21 cellular contexts compared by ENCODE assay signal in the genomic region with DNA sequence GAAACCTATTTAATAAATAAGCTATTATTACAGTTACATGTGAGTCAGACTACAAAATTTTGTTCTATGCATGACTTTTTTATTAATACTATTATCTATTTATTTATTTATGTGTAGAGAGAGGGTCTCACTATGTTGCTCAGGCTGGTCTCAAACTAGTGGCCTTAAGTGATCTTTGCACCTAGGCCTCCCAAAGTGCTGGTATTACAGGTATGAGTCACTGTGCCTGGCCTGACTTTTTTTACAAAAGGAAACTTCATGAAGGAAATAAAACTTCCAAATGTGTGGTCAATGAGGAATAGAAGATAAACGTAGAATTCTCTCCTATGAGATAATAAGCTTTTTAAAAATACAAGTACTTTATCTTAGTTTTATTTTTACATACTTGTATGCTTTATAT. TPM values are rescaled to one million over a fixed set of nuclear protein-coding genes. Genes with fewer than 3 reads are reported as not detected.
A peak's percentile ranks its signal among the peaks of the same experiment; 100 is the strongest.
DNase-seq lines count a peak whose midpoint lies in the region; ATAC-seq, FAIRE-seq and TF ChIP-seq lines count a peak whose summit lies in the region.
"Had no signal": no experiment of that assay in that cellular context is flagged by ENCODE, and none has a peak within 500 bp of the region (broad histone marks: within the 10 kb centered on the region; RNA-seq: fewer than 3 reads in every experiment).

No MANE protein-coding gene starts in this region.

- DNase-seq in HepG2 (ENCODE audit: low spot score) = peak; percentile 25
- DNase-seq in right lobe of liver = no peak
- DNase-seq in astrocyte (ENCODE audit: low read depth) = no peak
- DNase-seq in left colon = no peak
- DNase-seq in transverse colon = no peak
- no peak for DNase-seq in activated CD4-positive, alpha-beta T cell treated with anti-CD3 and anti-CD28 coated beads, Interleukin-2, amount 50 U/mL, for 1 hour
- DNase-seq in SHP77 treated with DMSO at 0.1 percent for 48 hours (lab: John Stamatoyannopoulos, UW) = no peak
- DNase-seq: ACHN; BE2C; CD4-positive, alpha-beta memory T cell; DMS79; GDM1; HFFc6 had no signal

- TF ChIP-seq EP300 in HepG2 (IDR thresholded peaks at IDR 0.05; ENCODE audit: low read depth in 2 of 2, low read length in 2 of 2) (no peak), HepG2 (CRISPR knock-in tag; IDR thresholded peaks at IDR 0.05; ENCODE audit: borderline replicate concordance) (no peak), transverse colon (IDR thresholded peaks at IDR 0.05; ENCODE audit: low read depth) (no peak)

- no TSS peak for BruUV-seq in HepG2 (replicated peaks; lab: Mats Ljungman, UMichigan)

- no peak for TF ChIP-seq RAD21 in HepG2 (CRISPR knock-in tag; IDR thresholded peaks at IDR 0.05)

- POLR2A ChIA-PET in HepG2 (lab: Yijun Ruan, JAX) = no interaction called here

- H3K4me2 ChIP-seq in HepG2 (ENCODE audit: low read depth, low read length) (no peak overlapping the region), astrocyte (ENCODE audit: low read length) (no peak overlapping the region)

- no peaks in the 10 kb centered on the region for H3K9me3 Mint-ChIP-seq in astrocyte (ENCODE audit: unreplicated experiment)
- H3K9me3 Mint-ChIP-seq: CD4-positive, alpha-beta memory T cell; HFFc6 had no signal

- H3K36me3 Mint-ChIP-seq in astrocyte (ENCODE audit: low read depth, unreplicated experiment) = no peaks in the 10 kb centered on the region
- H3K36me3 Mint-ChIP-seq: CD4-positive, alpha-beta memory T cell had no signal

- H2AFZ ChIP-seq in HepG2 (ENCODE audit: low read length) = no peak overlapping the region
- no peak overlapping the region for H2AFZ ChIP-seq in astrocyte (ENCODE audit: low read depth, low read length)

- TF ChIP-seq CTCF in HepG2 (CRISPR knock-in tag; IDR thresholded peaks at IDR 0.05) (no peak), right lobe of liver (IDR thresholded peaks at IDR 0.05) (no peak), astrocyte (IDR thresholded peaks at IDR 0.05; ENCODE audit: insufficient read depth, low read depth, low read length) (no peak), transverse colon (IDR thresholded peaks at IDR 0.05) (no peak)

- FAIRE-seq in HepG2 (lab: Jason Lieb, UNC) (no peak), astrocyte (lab: Jason Lieb, UNC) (peak; percentile 39)
- FAIRE-seq: GM12892, GM19239, H1 had no signal

- H3K27ac Mint-ChIP-seq in astrocyte (ENCODE audit: unreplicated experiment) = no peak overlapping the region
- H3K27ac Mint-ChIP-seq: CD4-positive, alpha-beta memory T cell; HFFc6 had no signal

- no peak overlapping the region for H3K9ac ChIP-seq in HepG2 (ENCODE audit: insufficient read depth, low read depth, low read length)
- no peak overlapping the region for H3K9ac ChIP-seq in astrocyte (ENCODE audit: low read length)

- H3K36me3 ChIP-seq in HepG2 (replicated peaks in 1 of 2; ENCODE audit: control insufficient read depth in 1 of 2, insufficient read depth in 2 of 2, low read length in 2 of 2) (no peaks in the 10 kb centered on the region), right lobe of liver (no peaks in the 10 kb centered on the region), astrocyte (ENCODE audit: insufficient read depth, low read length) (no peaks in the 10 kb centered on the region), transverse colon (no peaks in the 10 kb centered on the region)
- H3K36me3 ChIP-seq: BE2C, HAP-1 had no signal

- H4K20me1 ChIP-seq in HepG2 (ENCODE audit: insufficient read depth, low read length) = no peaks in the 10 kb centered on the region
- no peaks in the 10 kb centered on the region for H4K20me1 ChIP-seq in astrocyte (ENCODE audit: insufficient read depth, low read length)

- H3K4me1 ChIP-seq in HepG2 (ENCODE audit: insufficient read depth, low read length) = peaks cover 48% of the 10 kb centered on the region
- H3K4me1 ChIP-seq in right lobe of liver = no peaks in the 10 kb centered on the region
- no peaks in the 10 kb centered on the region for H3K4me1 ChIP-seq in astrocyte (ENCODE audit: insufficient read depth, low read length)
- peaks cover 0 to 56% (median 9%) of the 10 kb centered on the region in 4 donors for H3K4me1 ChIP-seq in transverse colon

- no peak overlapping the region for H3K27ac ChIP-seq in HepG2 (ENCODE audit: extremely low read length, insufficient read depth, low read length)
- no peak overlapping the region for H3K27ac ChIP-seq in right lobe of liver
- H3K27ac ChIP-seq in astrocyte (ENCODE audit: low read depth, low read length) = no peak overlapping the region
- peak overlapping the region; percentile 24 to 36 (median 26) for H3K27ac ChIP-seq in transverse colon
- H3K27ac ChIP-seq: 22Rv1, C4-2B, HL-60 had no signal

- no peak overlapping the region for H3K4me3 ChIP-seq in HepG2 (replicated peaks in 1 of 3; ENCODE audit: insufficient read depth in 1 of 3, low read depth in 2 of 3, low read length in 3 of 3)
- H3K4me3 ChIP-seq in right lobe of liver = no peak overlapping the region
- H3K4me3 ChIP-seq in astrocyte (ENCODE audit: insufficient read depth, low read depth, low read length) = no peak overlapping the region
- H3K4me3 ChIP-seq in transverse colon = no peak overlapping the region
- H3K4me3 ChIP-seq: HAP-1 had no signal

- CTCF ChIA-PET in HepG2 (lab: Yijun Ruan, JAX; ENCODE audit: low intra/inter-chr PET ratio, low total read pairs) = no interaction called here

- peaks cover 2% of the 10 kb centered on the region for H3K4me1 Mint-ChIP-seq in astrocyte (ENCODE audit: low read depth, unreplicated experiment)
- H3K4me1 Mint-ChIP-seq: CD4-positive, alpha-beta memory T cell had no signal

- ATAC-seq in HepG2 (no peak), right lobe of liver (no peak), left colon (peak; percentile 40), GM18909 (IDR thresholded peaks at IDR 0.05; ENCODE audit: poor library complexity, unreplicated experiment) (no peak)

- H3K27me3 ChIP-seq in HepG2 (ENCODE audit: control insufficient read depth in 1 of 2, insufficient read depth in 2 of 2, low read length in 2 of 2) (no peaks in the 10 kb centered on the region), right lobe of liver (no peaks in the 10 kb centered on the region), astrocyte (ENCODE audit: insufficient read depth, low read length) (no peaks in the 10 kb centered on the region), transverse colon (no peaks in the 10 kb centered on the region)
- H3K27me3 ChIP-seq: BE2C had no signal

- WGBS in HepG2 (ENCODE audit: low lambda C conversion rate) = 2% methylated on average over 1 of the region's 1 CpG
- 47% methylated on average over 1 of the region's 1 CpG for WGBS in right lobe of liver (ENCODE audit: insufficient coverage, low coverage, low lambda C conversion rate, missing lambda C conversion rate)
- 36 to 42% methylated on average over 1 of the region's 1 CpG for WGBS in transverse colon (ENCODE audit: low coverage in 1 of 2), 2 donors

- no peaks in the 10 kb centered on the region for H3K27me3 Mint-ChIP-seq in astrocyte (ENCODE audit: low read depth, unreplicated experiment)

- H3K4me3 Mint-ChIP-seq in astrocyte (ENCODE audit: unreplicated experiment) = no peak overlapping the region
- H3K4me3 Mint-ChIP-seq: CD4-positive, alpha-beta memory T cell; HFFc6 had no signal

- intact Hi-C loops in HepG2 (cut with micrococcal nuclease; ENCODE audit: unreplicated experiment) (no loop called here), right lobe of liver (cut with DNase I) (no loop called here), left colon (cut with DNase I, micrococcal nuclease) (no loop called here), transverse colon (cut with DNase I; ENCODE audit: low total_unique reads) (no loop called here)

- H3K79me2 ChIP-seq in HepG2 (ENCODE audit: insufficient read depth, low read length) = no peaks in the 10 kb centered on the region
- no peaks in the 10 kb centered on the region for H3K79me2 ChIP-seq in astrocyte (ENCODE audit: insufficient read depth, low read length)

- in situ Hi-C loops in HepG2 (cut with HindIII; ENCODE audit: extremely low pct_ligation_motif_present, low pct_unique_long_range_greater_than_20kb) (no loop called here), transverse colon (cut with MboI; ENCODE audit: low pct_ligation_motif_present in 1 of 4, low pct_unique_long_range_greater_than_20kb in 1 of 4, low sequenced_read_pairs in 3 of 4) (no loop called here)

- no peaks in the 10 kb centered on the region for H3K9me3 ChIP-seq in HepG2 (ENCODE audit: low read length)
- H3K9me3 ChIP-seq in right lobe of liver = no peaks in the 10 kb centered on the region
- no peaks in the 10 kb centered on the region for H3K9me3 ChIP-seq in astrocyte (ENCODE audit: insufficient read depth, low read depth, low read length)
- H3K9me3 ChIP-seq in transverse colon = no peaks in the 10 kb centered on the region
- H3K9me3 ChIP-seq: BE2C, HAP-1 had no signal

- no peak for TF ChIP-seq POLR2A in HepG2 (IDR thresholded peaks at IDR 0.05; ENCODE audit: insufficient read depth in 1 of 2, low read depth in 2 of 2, low read length in 2 of 2)
- TF ChIP-seq POLR2A in right lobe of liver (IDR thresholded peaks at IDR 0.05) = no peak
- no peak for TF ChIP-seq POLR2A in transverse colon (IDR thresholded peaks at IDR 0.05)

RNA-seq across cellular contexts. Expression of a gene that starts 19.0 kb away (rescaled TPM):
- total RNA-seq in HepG2 (2016; rRNA removed; fragmentation: Illumina TruSeq; extraction: Trizol) (0.07 TPM in 1 of 2 replicates, not detected in the other), right lobe of liver (under 1 TPM in 4 of 6 experiments, not detected in 2; 0.07 to 0.51 (median 0.34) TPM), astrocyte (0.11 TPM in 1 of 2 replicates, not detected in the other), left colon (1 to 10 TPM; 3.2 to 5.1 TPM), transverse colon (1 to 10 TPM in 3 of 4 donors, under 1 TPM in 1; 0.60 to 4.4 (median 4.1) TPM)
- total RNA-seq in HepG2 (2016; cell fraction: cytosol; rRNA removed; fragmentation: Illumina TruSeq; extraction: Trizol; ENCODE audit: low read depth) = not detected in 2 replicates
- 0.04 TPM in 1 of 2 replicates, not detected in the other for total RNA-seq in HepG2 (2016; cell fraction: insoluble cytoplasmic fraction; rRNA removed; fragmentation: Illumina TruSeq; extraction: Trizol)
- total RNA-seq in HepG2 (2016; cell fraction: membrane; rRNA removed; fragmentation: Illumina TruSeq; extraction: Trizol) = not detected in 2 replicates
- 0.19 and 0.25 TPM in 2 replicates for total RNA-seq in HepG2 (2016; cell fraction: nucleus; rRNA removed; fragmentation: Illumina TruSeq; extraction: Trizol)
- polyA plus RNA-seq in HepG2 (2011; rRNA removed) = 0.07 and 0.15 TPM in 2 replicates
- polyA plus RNA-seq in HepG2 (2011; cell fraction: cytosol; rRNA removed) = 0.03 TPM in 1 of 2 replicates, not detected in the other
- 0.61 and 0.79 TPM in 2 replicates for polyA plus RNA-seq in HepG2 (2011; cell fraction: nucleus; rRNA removed)
- 0.08 and 0.13 TPM in 2 replicates for polyA plus RNA-seq in HepG2 (2012)
- polyA plus RNA-seq in HepG2 (2016; cell fraction: cytosol; fragmentation: Illumina TruSeq; extraction: Trizol; ENCODE audit: low read depth) = not detected in 2 replicates
- not detected in 2 replicates for polyA plus RNA-seq in HepG2 (2016; cell fraction: insoluble cytoplasmic fraction; fragmentation: Illumina TruSeq; extraction: Trizol; ENCODE audit: low read depth)
- polyA plus RNA-seq in HepG2 (2016; cell fraction: membrane; fragmentation: Illumina TruSeq; extraction: Trizol; ENCODE audit: low read depth) = not detected in 2 replicates
- polyA plus RNA-seq in HepG2 (2016; cell fraction: nucleus; fragmentation: Illumina TruSeq; extraction: Trizol; ENCODE audit: insufficient read depth, low read depth) = 0.11 and 0.25 TPM in 2 replicates
- polyA minus RNA-seq in HepG2 (2011; rRNA and poly(A)+ RNA removed; ENCODE audit: low replicate concordance) = not detected in 2 replicates
- polyA minus RNA-seq in HepG2 (2011; cell fraction: cytosol; rRNA and poly(A)+ RNA removed) = not detected in 2 replicates
- 0.37 and 0.39 TPM in 2 replicates for polyA minus RNA-seq in HepG2 (2011; cell fraction: nucleus; rRNA and poly(A)+ RNA removed)
- polyA plus RNA-seq: CD4-positive, alpha-beta memory T cell had no signal

RNA-seq across cellular contexts. Expression of a gene that starts 50.0 kb away (rescaled TPM):
- 33.5 and 36.2 TPM in 2 replicates for total RNA-seq in HepG2 (2016; rRNA removed; fragmentation: Illumina TruSeq; extraction: Trizol)
- 11.4 and 12.2 TPM in 2 replicates for total RNA-seq in HepG2 (2016; cell fraction: cytosol; rRNA removed; fragmentation: Illumina TruSeq; extraction: Trizol; ENCODE audit: low read depth)
- 31.5 and 33.8 TPM in 2 replicates for total RNA-seq in HepG2 (2016; cell fraction: insoluble cytoplasmic fraction; rRNA removed; fragmentation: Illumina TruSeq; extraction: Trizol)
- 18.8 and 19.9 TPM in 2 replicates for total RNA-seq in HepG2 (2016; cell fraction: membrane; rRNA removed; fragmentation: Illumina TruSeq; extraction: Trizol)
- 39.3 and 42.7 TPM in 2 replicates for total RNA-seq in HepG2 (2016; cell fraction: nucleus; rRNA removed; fragmentation: Illumina TruSeq; extraction: Trizol)
- polyA plus RNA-seq in HepG2 (2011; rRNA removed) = 11.8 and 15.2 TPM in 2 replicates
- polyA plus RNA-seq in HepG2 (2011; cell fraction: cytosol; rRNA removed) = 5.7 and 8.9 TPM in 2 replicates
- polyA plus RNA-seq in HepG2 (2011; cell fraction: nucleus; rRNA removed) = 8.6 and 10.4 TPM in 2 replicates
- 9.7 and 10.5 TPM in 2 replicates for polyA plus RNA-seq in HepG2 (2012)
- polyA plus RNA-seq in HepG2 (2016; cell fraction: cytosol; fragmentation: Illumina TruSeq; extraction: Trizol; ENCODE audit: low read depth) = 6.4 and 7.1 TPM in 2 replicates
- polyA plus RNA-seq in HepG2 (2016; cell fraction: insoluble cytoplasmic fraction; fragmentation: Illumina TruSeq; extraction: Trizol; ENCODE audit: low read depth) = 19.7 and 23.4 TPM in 2 replicates
- polyA plus RNA-seq in HepG2 (2016; cell fraction: membrane; fragmentation: Illumina TruSeq; extraction: Trizol; ENCODE audit: low read depth) = 7.5 and 8.1 TPM in 2 replicates
- polyA plus RNA-seq in HepG2 (2016; cell fraction: nucleus; fragmentation: Illumina TruSeq; extraction: Trizol; ENCODE audit: insufficient read depth, low read depth) = 24.2 and 27.0 TPM in 2 replicates
- 8.8 and 16.3 TPM in 2 replicates for polyA minus RNA-seq in HepG2 (2011; rRNA and poly(A)+ RNA removed; ENCODE audit: low replicate concordance)
- 9.5 and 13.8 TPM in 2 replicates for polyA minus RNA-seq in HepG2 (2011; cell fraction: cytosol; rRNA and poly(A)+ RNA removed)
- polyA minus RNA-seq in HepG2 (2011; cell fraction: nucleus; rRNA and poly(A)+ RNA removed) = 78.3 and 78.4 TPM in 2 replicates
- total RNA-seq in right lobe of liver = 10 to 100 TPM; 14.1 to 21.3 (median 18.6) TPM
- 14.7 and 16.4 TPM in 2 replicates for total RNA-seq in astrocyte
- total RNA-seq in left colon = 10 to 100 TPM; 21.9 to 23.6 TPM
- total RNA-seq in transverse colon = 10 to 100 TPM in 3 of 4 donors, 1 to 10 TPM in 1; 8.4 to 41.9 (median 26.1) TPM

Comparison
In these comparisons a context has a peak if more than half of its experiments do, and no peak if none do; other contexts are left out.
1. H3K27ac ChIP-seq: peak in transverse colon (4 of 4); none in HepG2 (single experiment), right lobe of liver (0 of 3) and astrocyte (single experiment).